ENCODE assay signal across 8 cellular contexts in genomic region chrX:24371391-24371972, GRCh38. TPM values are rescaled to one million over a fixed set of nuclear protein-coding genes. Genes with fewer than 3 reads are reported as not detected.
DNase-seq lines count a peak whose midpoint lies in the region; ATAC-seq, FAIRE-seq and TF ChIP-seq lines count a peak whose summit lies in the region.

No MANE protein-coding gene starts in this region.

- H3K27ac ChIP-seq in right cardiac atrium (ENCODE audit: low read length) (no peak overlapping the region), small intestine (ENCODE audit: low read depth in 1 of 2, low read length in 1 of 2) (no peak overlapping the region)

- H3K4me1 ChIP-seq in right cardiac atrium (ENCODE audit: control insufficient read depth, insufficient read depth, low read length) (no peaks in the 10 kb centered on the region), small intestine (ENCODE audit: control insufficient read depth in 2 of 2, insufficient read depth in 1 of 2, low read depth in 1 of 2, low read length in 1 of 2) (no peaks in the 10 kb centered on the region)

- peak; percentile 89 for ATAC-seq in SK-N-SH treated with all-trans-retinoic acid at 6 μM for 48 hours
- ATAC-seq in right cardiac atrium: peak; percentile 79 to 81
- no peak for ATAC-seq in HG03280 (IDR thresholded peaks at IDR 0.05; ENCODE audit: unreplicated experiment)

- intact Hi-C loops in right cardiac atrium (cut with DNase I): no loop called here

- 13% methylated on average over 14 of the region's 14 CpGs for WGBS in right cardiac atrium
- WGBS in small intestine, 3 donors: 12 to 18% (median 14%) methylated on average over 12 to 14 of the region's 14 CpGs

- peak; percentile 93 for FAIRE-seq in GM19239 (lab: Jason Lieb, UNC)
- no peak for FAIRE-seq in small intestine (lab: Jason Lieb, UNC)

- DNase-seq in AG20443 (ENCODE audit: low spot score) (peak; percentile 55), GM19239 (ENCODE audit: insufficient read length, low spot score) (peak; percentile 32), Kasumi-1 (lab: John Stamatoyannopoulos, UW) (peak; percentile 36 to 41), right cardiac atrium (peak; percentile 47 to 67 (median 67)), small intestine (peak; percentile 51)
- DNase-seq in activated naive CD8-positive, alpha-beta T cell treated with anti-CD3 and anti-CD28 coated beads, Interleukin-2, amount 50 U/mL, for 16 hours (ENCODE audit: low read depth, low spot score): peak; percentile 14

- H3K9me3 ChIP-seq in right cardiac atrium (ENCODE audit: control insufficient read depth, low read length): no peaks in the 10 kb centered on the region
- no peaks in the 10 kb centered on the region for H3K9me3 ChIP-seq in small intestine (ENCODE audit: control insufficient read depth, low read depth)

- H3K36me3 ChIP-seq in small intestine (ENCODE audit: control insufficient read depth in 2 of 2, insufficient read depth in 2 of 2, low read length in 2 of 2): no peaks in the 10 kb centered on the region

- H3K27me3 ChIP-seq in right cardiac atrium (ENCODE audit: control insufficient read depth, insufficient read depth): no peaks in the 10 kb centered on the region
- H3K27me3 ChIP-seq in small intestine (ENCODE audit: control insufficient read depth in 2 of 2, insufficient read depth in 2 of 2, low read length in 2 of 2): no peaks in the 10 kb centered on the region

- H3K4me3 ChIP-seq in right cardiac atrium (ENCODE audit: low read length): no peak overlapping the region
- H3K4me3 ChIP-seq in small intestine (ENCODE audit: low read depth in 1 of 2, low read length in 2 of 2): no peak overlapping the region

TF ChIP-seq in SK-N-SH treated with all-trans-retinoic acid at 6 μM for 48 hours, 23 proteins besides CTCF, POLR2A, EP300 and RAD21:
- no peak for TF ChIP-seq ISL1 (CRISPR knock-in tag; IDR thresholded peaks at IDR 0.05)
- TF ChIP-seq TOX (CRISPR knock-in tag; IDR thresholded peaks at IDR 0.05; ENCODE audit: borderline replicate concordance): no peak
- no peak for TF ChIP-seq ZFP3 (CRISPR knock-in tag; IDR thresholded peaks at IDR 0.05)
- TF ChIP-seq POU6F1 (CRISPR knock-in tag; IDR thresholded peaks at IDR 0.05; ENCODE audit: borderline replicate concordance, low read depth): no peak
- TF ChIP-seq CREB5 (CRISPR knock-in tag; IDR thresholded peaks at IDR 0.05; ENCODE audit: low read depth): no peak
- TF ChIP-seq ZFP30 (CRISPR knock-in tag; IDR thresholded peaks at IDR 0.05): no peak
- TF ChIP-seq ESRRG (CRISPR knock-in tag; IDR thresholded peaks at IDR 0.05): no peak
- no peak for TF ChIP-seq TSHZ2 (CRISPR knock-in tag; IDR thresholded peaks at IDR 0.05)
- no peak for TF ChIP-seq OSR1 (CRISPR knock-in tag; IDR thresholded peaks at IDR 0.05)
- no peak for TF ChIP-seq RARB (CRISPR knock-in tag; IDR thresholded peaks at IDR 0.05)
- no peak for TF ChIP-seq PPARA (CRISPR knock-in tag; IDR thresholded peaks at IDR 0.05; ENCODE audit: borderline replicate concordance)
- TF ChIP-seq BACH2 (CRISPR knock-in tag; IDR thresholded peaks at IDR 0.05; ENCODE audit: borderline replicate concordance): no peak

RNA-seq across cellular contexts. Expression of gene SUPT20HL1, which starts 11.0 kb away (rescaled TPM):
- not detected for total RNA-seq in right cardiac atrium
- polyA plus RNA-seq in right cardiac atrium: not detected
- not detected for polyA plus RNA-seq in small intestine

RNA-seq across cellular contexts. Expression of gene SUPT20HL2, which starts 57.6 kb away (rescaled TPM):
- not detected for total RNA-seq in right cardiac atrium
- polyA plus RNA-seq in right cardiac atrium: not detected
- polyA plus RNA-seq in small intestine: not detected

Comparison
In these comparisons a context has a peak if more than half of its experiments do, and no peak if none do; other contexts are left out.
1. DNase-seq: peak in every context shown above with its lines; median percentile 67 in right cardiac atrium; 55 in AG20443; 51 in small intestine; 38 in Kasumi-1; 32 in GM19239; 14 in activated naive CD8-positive, alpha-beta T cell treated with anti-CD3 and anti-CD28 coated beads, Interleukin-2, amount 50 U/mL, for 16 hours.